Comparison of ENCODE assay signal across 19 cellular contexts in the genomic region with DNA sequence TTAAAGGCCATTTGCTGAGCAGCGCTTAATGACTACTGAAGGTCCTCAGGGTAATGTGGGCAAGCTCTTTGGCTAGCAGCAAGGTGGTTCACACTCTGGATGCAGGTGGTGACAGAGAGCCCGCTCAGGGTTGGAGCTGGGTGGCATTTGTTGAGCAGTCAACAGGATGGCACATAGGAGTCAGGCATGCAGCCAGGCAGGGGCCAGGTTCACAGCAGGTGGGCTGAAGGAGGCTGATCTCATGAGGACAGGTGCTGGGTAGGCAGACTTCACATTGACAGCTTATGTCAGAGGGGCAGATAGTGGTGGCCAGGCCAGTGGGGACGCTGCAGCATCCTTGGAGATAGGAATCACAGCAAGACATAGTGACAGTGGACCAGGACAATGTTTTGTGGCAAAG.
DNase-seq lines count a peak whose midpoint lies in the region; ATAC-seq lines count a peak whose summit lies in the region.
"Had no signal": no experiment of that assay in that cellular context is flagged by ENCODE, and none has a peak within 500 bp of the region (broad histone marks: within the 10 kb centered on the region; RNA-seq: fewer than 3 reads in every experiment).

No MANE protein-coding gene starts in this region.

- DNase-seq in NCI-H1417 (lab: John Stamatoyannopoulos, UW) (peak in 2 of 3 experiments; percentile 11 to 44), NCI-H1417 treated with DMSO at 0.1 percent for 48 hours (lab: John Stamatoyannopoulos, UW) (no peak), DMS79 (lab: John Stamatoyannopoulos, UW) (peak; percentile 4), NCI-H2029 treated with DMSO at 0.1 percent for 48 hours (lab: John Stamatoyannopoulos, UW) (peak; percentile 29), RPMI8226 (peak; percentile 91)
- no peak for DNase-seq in activated CD8-positive, alpha-beta memory T cell treated with anti-CD3 and anti-CD28 coated beads for 24 hours
- DNase-seq: BE2C; Calu3; CD4-positive, alpha-beta T cell; Kasumi-1; MG63; NCI-H1092; NCI-H2081 treated with DMSO at 0.1 percent for 48 hours; NCI-H226; PC-9; SJCRH30; T1000 had no signal

- ATAC-seq in HG03378 (IDR thresholded peaks at IDR 0.05; ENCODE audit: unreplicated experiment), result no peak
- no peak for ATAC-seq in HG03342 (IDR thresholded peaks at IDR 0.05; ENCODE audit: unreplicated experiment)

Comparison
In these comparisons a context has a peak if more than half of its experiments do, and no peak if none do; other contexts are left out.
1. DNase-seq: peak in NCI-H1417 (2 of 3), DMS79 (single experiment), NCI-H2029 treated with DMSO at 0.1 percent for 48 hours (single experiment) and RPMI8226 (single experiment); none in NCI-H1417 treated with DMSO at 0.1 percent for 48 hours (single experiment) and activated CD8-positive, alpha-beta memory T cell treated with anti-CD3 and anti-CD28 coated beads for 24 hours (single experiment).